Comparison of ENCODE assay signal across 9 cellular contexts in the genomic region with DNA sequence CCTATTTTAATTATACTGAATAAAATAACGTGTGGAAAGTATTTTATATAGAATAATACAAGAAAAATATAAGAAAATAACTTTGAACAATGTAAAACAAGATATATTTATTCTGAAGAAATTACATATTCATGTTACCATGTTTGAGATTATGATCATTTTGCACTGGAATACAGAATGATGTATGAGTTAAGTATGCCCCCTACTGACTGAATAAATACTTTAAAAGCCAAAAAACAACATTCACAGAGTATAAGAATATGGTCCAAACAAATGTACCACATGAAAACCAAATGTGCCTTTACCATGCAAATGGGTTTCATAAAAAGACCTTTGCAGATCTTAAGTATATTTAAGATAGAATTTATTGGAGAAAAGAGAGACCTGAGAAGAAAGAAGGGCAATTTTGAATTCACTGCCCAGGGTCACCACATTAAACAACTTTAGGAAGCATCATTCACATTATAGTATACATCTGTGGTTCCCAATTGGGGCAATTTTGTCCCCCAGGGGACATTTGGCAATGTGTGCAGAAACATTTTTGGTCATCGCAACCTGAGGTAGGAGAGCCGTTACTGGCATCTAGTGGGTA.
DNase-seq lines count a peak whose midpoint lies in the region; ATAC-seq and TF ChIP-seq lines count a peak whose summit lies in the region.
"Had no signal": no experiment of that assay in that cellular context is flagged by ENCODE, and none has a peak within 500 bp of the region (broad histone marks: within the 10 kb centered on the region; RNA-seq: fewer than 3 reads in every experiment).

No MANE protein-coding gene starts in this region.

- H3K4me3 ChIP-seq in LNCaP clone FGC (ENCODE audit: low read depth, low read length) (no peak overlapping the region), body of pancreas (no peak overlapping the region)

- no peak overlapping the region for H3K27ac Mint-ChIP-seq in naive thymus-derived CD8-positive, alpha-beta T cell
- H3K27ac Mint-ChIP-seq in WTC11, result no peak overlapping the region
- H3K27ac Mint-ChIP-seq: CD8-positive, alpha-beta memory T cell had no signal

- no peaks in the 10 kb centered on the region for H3K9me3 ChIP-seq in body of pancreas

- peak; percentile 53 for TF ChIP-seq CTCF in LNCaP clone FGC (IDR thresholded peaks at IDR 0.05; ENCODE audit: control insufficient read depth, extremely low read depth, insufficient read depth)
- peak in 6 of 7 experiments; percentile 9 to 52 (median 43) for TF ChIP-seq CTCF in body of pancreas (IDR thresholded peaks at IDR 0.05)
- no peak for TF ChIP-seq CTCF in WTC11 (IDR thresholded peaks at IDR 0.05)

- no peak overlapping the region for H3K4me3 Mint-ChIP-seq in naive thymus-derived CD8-positive, alpha-beta T cell
- no peak overlapping the region for H3K4me3 Mint-ChIP-seq in WTC11
- H3K4me3 Mint-ChIP-seq: CD8-positive, alpha-beta memory T cell had no signal

- no peaks in the 10 kb centered on the region for H3K36me3 Mint-ChIP-seq in naive thymus-derived CD8-positive, alpha-beta T cell
- peaks cover 2% of the 10 kb centered on the region for H3K36me3 Mint-ChIP-seq in WTC11
- H3K36me3 Mint-ChIP-seq: CD8-positive, alpha-beta memory T cell had no signal

- CTCF ChIA-PET in WTC11 (lab: Charles Lee), result no interaction called here

- intact Hi-C loops in body of pancreas (cut with DNase I), result no loop called here

- no peaks in the 10 kb centered on the region for H3K9me3 Mint-ChIP-seq in naive thymus-derived CD8-positive, alpha-beta T cell
- no peaks in the 10 kb centered on the region for H3K9me3 Mint-ChIP-seq in WTC11
- H3K9me3 Mint-ChIP-seq: CD8-positive, alpha-beta memory T cell had no signal

- H3K27me3 Mint-ChIP-seq in naive thymus-derived CD8-positive, alpha-beta T cell, result no peaks in the 10 kb centered on the region
- no peaks in the 10 kb centered on the region for H3K27me3 Mint-ChIP-seq in WTC11 (ENCODE audit: low read depth)

- no peak for ATAC-seq in body of pancreas
- ATAC-seq in naive thymus-derived CD8-positive, alpha-beta T cell, result peak; percentile 41 to 42
- no peak for ATAC-seq in WTC11

- POLR2A ChIA-PET in naive thymus-derived CD8-positive, alpha-beta T cell (lab: Charles Lee), result interaction anchor here (0.7 kb wide), 1 partner anchor 313 kb away, joined by 3 read pairs; no protein-coding TSS in a partner anchor
- POLR2A ChIA-PET in WTC11 (lab: Charles Lee), result no interaction called here

- H3K4me1 ChIP-seq in body of pancreas, result no peaks in the 10 kb centered on the region

- H3K4me1 Mint-ChIP-seq in naive thymus-derived CD8-positive, alpha-beta T cell, result no peaks in the 10 kb centered on the region
- no peaks in the 10 kb centered on the region for H3K4me1 Mint-ChIP-seq in WTC11
- H3K4me1 Mint-ChIP-seq: CD8-positive, alpha-beta memory T cell had no signal

- WGBS in body of pancreas, 2 donors, result 74 to 77% methylated on average over 3 of the region's 3 CpGs

- H3K27me3 ChIP-seq in body of pancreas, result no peaks in the 10 kb centered on the region

- H3K27ac ChIP-seq in body of pancreas, result no peak overlapping the region

- H3K36me3 ChIP-seq in body of pancreas (replicated peaks in 1 of 2; ENCODE audit: insufficient read depth in 1 of 2, low read depth in 2 of 2), result peaks cover 0 to under 1% of the 10 kb centered on the region in 2 donors

- DNase-seq in NCI-H2107 treated with DMSO at 0.1 percent for 48 hours (lab: John Stamatoyannopoulos, UW; ENCODE audit: unreplicated experiment) (peak; percentile 15), NCI-H2107 (lab: John Stamatoyannopoulos, UW) (no peak), LNCaP clone FGC (ENCODE audit: low read depth) (no peak), body of pancreas (no peak), NCI-H187 treated with DMSO at 0.1 percent for 48 hours (lab: John Stamatoyannopoulos, UW) (no peak), hepatic stellate cell (ENCODE audit: low spot score) (no peak), WTC11 (ENCODE audit: low spot score) (no peak)
- peak in 3 of 10 donors; percentile 34 to 46 (median 46) for DNase-seq in naive thymus-derived CD8-positive, alpha-beta T cell

- TF ChIP-seq POLR2A in body of pancreas (IDR thresholded peaks at IDR 0.05), result no peak

TF ChIP-seq in WTC11, 78 proteins besides CTCF, POLR2A, EP300 and RAD21:
- TF ChIP-seq, protein P1, sequence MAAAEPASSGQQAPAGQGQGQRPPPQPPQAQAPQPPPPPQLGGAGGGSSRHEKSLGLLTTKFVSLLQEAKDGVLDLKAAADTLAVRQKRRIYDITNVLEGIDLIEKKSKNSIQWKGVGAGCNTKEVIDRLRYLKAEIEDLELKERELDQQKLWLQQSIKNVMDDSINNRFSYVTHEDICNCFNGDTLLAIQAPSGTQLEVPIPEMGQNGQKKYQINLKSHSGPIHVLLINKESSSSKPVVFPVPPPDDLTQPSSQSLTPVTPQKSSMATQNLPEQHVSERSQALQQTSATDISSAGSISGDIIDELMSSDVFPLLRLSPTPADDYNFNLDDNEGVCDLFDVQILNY (CRISPR knock-in tag; IDR thresholded peaks at IDR 0.05), result no peak
- TF ChIP-seq ZNF396 (CRISPR knock-in tag; IDR thresholded peaks at IDR 0.05; ENCODE audit: borderline replicate concordance), result no peak
- TF ChIP-seq RELA (CRISPR knock-in tag; IDR thresholded peaks at IDR 0.05; ENCODE audit: borderline replicate concordance), result no peak
- TF ChIP-seq, protein P2, sequence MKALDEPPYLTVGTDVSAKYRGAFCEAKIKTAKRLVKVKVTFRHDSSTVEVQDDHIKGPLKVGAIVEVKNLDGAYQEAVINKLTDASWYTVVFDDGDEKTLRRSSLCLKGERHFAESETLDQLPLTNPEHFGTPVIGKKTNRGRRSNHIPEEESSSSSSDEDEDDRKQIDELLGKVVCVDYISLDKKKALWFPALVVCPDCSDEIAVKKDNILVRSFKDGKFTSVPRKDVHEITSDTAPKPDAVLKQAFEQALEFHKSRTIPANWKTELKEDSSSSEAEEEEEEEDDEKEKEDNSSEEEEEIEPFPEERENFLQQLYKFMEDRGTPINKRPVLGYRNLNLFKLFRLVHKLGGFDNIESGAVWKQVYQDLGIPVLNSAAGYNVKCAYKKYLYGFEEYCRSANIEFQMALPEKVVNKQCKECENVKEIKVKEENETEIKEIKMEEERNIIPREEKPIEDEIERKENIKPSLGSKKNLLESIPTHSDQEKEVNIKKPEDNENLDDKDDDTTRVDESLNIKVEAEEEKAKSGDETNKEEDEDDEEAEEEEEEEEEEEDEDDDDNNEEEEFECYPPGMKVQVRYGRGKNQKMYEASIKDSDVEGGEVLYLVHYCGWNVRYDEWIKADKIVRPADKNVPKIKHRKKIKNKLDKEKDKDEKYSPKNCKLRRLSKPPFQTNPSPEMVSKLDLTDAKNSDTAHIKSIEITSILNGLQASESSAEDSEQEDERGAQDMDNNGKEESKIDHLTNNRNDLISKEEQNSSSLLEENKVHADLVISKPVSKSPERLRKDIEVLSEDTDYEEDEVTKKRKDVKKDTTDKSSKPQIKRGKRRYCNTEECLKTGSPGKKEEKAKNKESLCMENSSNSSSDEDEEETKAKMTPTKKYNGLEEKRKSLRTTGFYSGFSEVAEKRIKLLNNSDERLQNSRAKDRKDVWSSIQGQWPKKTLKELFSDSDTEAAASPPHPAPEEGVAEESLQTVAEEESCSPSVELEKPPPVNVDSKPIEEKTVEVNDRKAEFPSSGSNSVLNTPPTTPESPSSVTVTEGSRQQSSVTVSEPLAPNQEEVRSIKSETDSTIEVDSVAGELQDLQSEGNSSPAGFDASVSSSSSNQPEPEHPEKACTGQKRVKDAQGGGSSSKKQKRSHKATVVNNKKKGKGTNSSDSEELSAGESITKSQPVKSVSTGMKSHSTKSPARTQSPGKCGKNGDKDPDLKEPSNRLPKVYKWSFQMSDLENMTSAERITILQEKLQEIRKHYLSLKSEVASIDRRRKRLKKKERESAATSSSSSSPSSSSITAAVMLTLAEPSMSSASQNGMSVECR (CRISPR knock-in tag; IDR thresholded peaks at IDR 0.05; ENCODE audit: borderline replicate concordance), result no peak
- no peak for TF ChIP-seq TEAD1 (CRISPR knock-in tag; IDR thresholded peaks at IDR 0.05)
- TF ChIP-seq, protein P3, sequence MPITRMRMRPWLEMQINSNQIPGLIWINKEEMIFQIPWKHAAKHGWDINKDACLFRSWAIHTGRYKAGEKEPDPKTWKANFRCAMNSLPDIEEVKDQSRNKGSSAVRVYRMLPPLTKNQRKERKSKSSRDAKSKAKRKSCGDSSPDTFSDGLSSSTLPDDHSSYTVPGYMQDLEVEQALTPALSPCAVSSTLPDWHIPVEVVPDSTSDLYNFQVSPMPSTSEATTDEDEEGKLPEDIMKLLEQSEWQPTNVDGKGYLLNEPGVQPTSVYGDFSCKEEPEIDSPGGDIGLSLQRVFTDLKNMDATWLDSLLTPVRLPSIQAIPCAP (CRISPR knock-in tag; IDR thresholded peaks at IDR 0.05), result no peak
- TF ChIP-seq MLX (CRISPR knock-in tag; IDR thresholded peaks at IDR 0.05), result no peak
- TF ChIP-seq SMAD4 (CRISPR knock-in tag; IDR thresholded peaks at IDR 0.05), result no peak

Comparison
In these comparisons a context has a peak if more than half of its experiments do, and no peak if none do; other contexts are left out.
1. ATAC-seq: peak in naive thymus-derived CD8-positive, alpha-beta T cell (2 of 2); none in body of pancreas (single experiment) and WTC11 (single experiment).